8 cellular contexts compared by ENCODE assay signal in the genomic region with DNA sequence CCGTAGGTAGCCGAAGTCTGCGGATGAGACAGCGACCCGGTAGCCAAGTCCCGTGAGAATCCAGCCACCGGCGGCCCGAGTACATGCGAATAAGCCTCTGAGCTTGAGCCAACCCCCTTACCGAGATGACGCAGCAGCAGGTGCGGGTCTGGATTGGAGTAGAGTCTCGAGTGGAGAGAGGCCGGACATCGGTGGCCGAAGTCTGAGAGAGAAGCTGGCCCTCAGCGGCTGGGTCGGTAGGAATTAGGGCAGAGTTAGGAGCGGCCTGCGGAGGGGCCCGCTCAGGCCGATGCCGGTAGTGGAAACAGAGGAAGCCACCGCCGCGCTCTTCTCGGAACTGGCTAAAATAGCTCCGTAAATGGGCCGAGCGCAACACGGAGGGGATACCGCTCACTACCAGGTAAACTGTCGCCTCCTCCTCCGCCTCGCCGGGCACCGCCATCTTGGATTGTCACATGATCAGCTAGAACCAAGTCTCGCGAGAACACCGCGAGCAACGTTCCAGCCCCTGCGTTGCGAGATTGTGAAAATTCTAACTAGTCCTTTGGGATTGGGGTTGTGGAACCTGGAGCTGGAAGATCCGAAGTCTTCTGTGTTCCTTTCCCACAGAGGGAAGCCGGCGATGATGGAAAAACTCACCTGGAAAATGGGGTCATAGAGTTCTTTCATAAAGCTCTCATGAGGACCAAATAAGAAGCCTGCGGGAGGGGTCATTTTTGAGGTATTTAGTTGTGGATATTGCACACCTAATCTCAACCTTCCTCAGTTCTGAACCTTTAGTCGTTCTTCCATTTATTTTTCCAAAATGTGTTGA.
DNase-seq lines count a peak whose midpoint lies in the region; ATAC-seq lines count a peak whose summit lies in the region.

A gene with protein sequence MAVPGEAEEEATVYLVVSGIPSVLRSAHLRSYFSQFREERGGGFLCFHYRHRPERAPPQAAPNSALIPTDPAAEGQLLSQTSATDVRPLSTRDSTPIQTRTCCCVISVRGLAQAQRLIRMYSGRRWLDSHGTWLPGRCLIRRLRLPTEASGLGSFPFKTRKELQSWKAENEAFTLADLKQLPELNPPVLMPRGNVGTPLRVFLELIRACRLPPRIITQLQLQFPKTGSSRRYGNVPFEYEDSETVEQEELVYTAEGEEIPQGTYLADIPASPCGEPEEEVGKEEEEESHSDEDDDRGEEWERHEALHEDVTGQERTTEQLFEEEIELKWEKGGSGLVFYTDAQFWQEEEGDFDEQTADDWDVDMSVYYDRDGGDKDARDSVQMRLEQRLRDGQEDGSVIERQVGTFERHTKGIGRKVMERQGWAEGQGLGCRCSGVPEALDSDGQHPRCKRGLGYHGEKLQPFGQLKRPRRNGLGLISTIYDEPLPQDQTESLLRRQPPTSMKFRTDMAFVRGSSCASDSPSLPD (minus strand): TSS at position 467 of the 814 bp plus-strand sequence. CDS start 25 bp downstream, at position 442.

- ATAC-seq in GM18502 (IDR thresholded peaks at IDR 0.05; ENCODE audit: poor library complexity, unreplicated experiment) (peak; percentile 87), HG03280 (IDR thresholded peaks at IDR 0.05; ENCODE audit: unreplicated experiment) (peak; percentile 83), GM18873 (IDR thresholded peaks at IDR 0.05; ENCODE audit: low FRiP score, unreplicated experiment) (no peak)

- DNase-seq in NCI-H345 treated with DMSO at 0.1 percent for 48 hours (lab: John Stamatoyannopoulos, UW; ENCODE audit: unreplicated experiment): peak; percentile 90
- DNase-seq in activated CD4-positive, CD25-positive, alpha-beta regulatory T cell treated with anti-CD3 and anti-CD28 coated beads, Interleukin-2, amount 50 U/mL, for 72 hours: peak; percentile 86
- DNase-seq in cerebellar cortex (ENCODE audit: low spot score): peak; percentile 94
- peak; percentile 92 for DNase-seq in iris pigment epithelial cell (ENCODE audit: low read depth)
- peak; percentile 85 for DNase-seq in smooth muscle cell of the brain vasculature (ENCODE audit: low read depth, low spot score)
